5 cellular contexts compared by ENCODE assay signal in the genomic region with DNA sequence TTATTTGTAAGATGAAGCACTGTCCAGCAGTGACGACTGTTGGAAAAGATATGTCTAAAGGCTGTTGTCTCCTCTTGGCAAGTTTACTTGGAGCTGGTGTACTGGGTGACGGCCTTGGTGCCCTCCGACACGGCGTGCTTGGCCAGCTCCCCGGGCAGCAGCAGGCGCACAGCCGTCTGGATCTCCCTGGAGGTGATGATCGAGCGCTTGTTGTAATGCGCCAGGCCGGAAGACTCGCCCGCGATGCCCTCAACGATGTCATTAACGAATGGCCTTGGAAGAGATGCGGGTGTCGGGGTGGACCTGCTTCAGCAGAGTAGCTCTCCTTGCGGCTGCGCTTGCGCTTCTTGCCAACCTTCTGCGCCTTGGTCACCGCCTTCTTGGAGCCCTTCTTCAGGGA.
"Had no signal": no experiment of that assay in that cellular context is flagged by ENCODE, and none has a peak within 500 bp of the region (broad histone marks: within the 10 kb centered on the region; RNA-seq: fewer than 3 reads in every experiment).

No MANE protein-coding gene starts in this region.

- H3K27ac Mint-ChIP-seq: IgD-negative memory B cell had no signal

- H3K27ac ChIP-seq: HL-60 had no signal

- H3K4me3 ChIP-seq: K562 had no signal

- DNase-seq: IMR-90, KBM-7 had no signal

- H3K4me3 Mint-ChIP-seq: IgD-negative memory B cell had no signal
